Comparison of ENCODE assay signal across 10 cellular contexts in genomic region chr11:35035894-35036408, GRCh38.
DNase-seq lines count a peak whose midpoint lies in the region; FAIRE-seq and TF ChIP-seq lines count a peak whose summit lies in the region.
"Had no signal": no experiment of that assay in that cellular context is flagged by ENCODE, and none has a peak within 500 bp of the region (broad histone marks: within the 10 kb centered on the region; RNA-seq: fewer than 3 reads in every experiment).

No MANE protein-coding gene starts in this region.

- H3K27me3 ChIP-seq in keratinocyte (ENCODE audit: control insufficient read depth, extremely low read depth, insufficient read depth, low read length), result no peaks in the 10 kb centered on the region
- peaks cover 12% of the 10 kb centered on the region for H3K27me3 ChIP-seq in HAP-1 (ENCODE audit: low read depth)

- peaks cover 7% of the 10 kb centered on the region for H3K27me3 Mint-ChIP-seq in activated T-helper 1 cell treated with anti-CD3 and anti-CD28 coated beads, Interleukin-12 subunit alpha, Interleukin-12 subunit beta, Interleukin-2, Interleukin-4 antibody, amounts not matched to agents 30 ng/mL and 10 ng/mL and 1 ng/mL, durations not matched to agents 14 hours and 24 hours and 36 hours (ENCODE audit: insufficient read depth)

- peak overlapping the region; percentile 55 for H3K4me2 ChIP-seq in keratinocyte (ENCODE audit: control insufficient read depth, extremely low read depth, insufficient read depth, low read depth, low read length)

- H3K36me3 ChIP-seq in keratinocyte (ENCODE audit: control insufficient read depth in 2 of 2, extremely low read depth in 1 of 2, insufficient read depth in 2 of 2, low read length in 2 of 2) (no peaks in the 10 kb centered on the region), HAP-1 (replicated peaks) (no peaks in the 10 kb centered on the region)

- H3K9me3 ChIP-seq in keratinocyte (ENCODE audit: control insufficient read depth, low read depth, low read length) (no peaks in the 10 kb centered on the region), HAP-1 (no peaks in the 10 kb centered on the region)

- peak; percentile 89 for FAIRE-seq in keratinocyte (lab: Jason Lieb, UNC)
- FAIRE-seq: H1 had no signal

- H3K27ac Mint-ChIP-seq in activated T-helper 1 cell treated with anti-CD3 and anti-CD28 coated beads, Interleukin-12 subunit alpha, Interleukin-12 subunit beta, Interleukin-2, Interleukin-4 antibody, amounts not matched to agents 30 ng/mL and 10 ng/mL and 1 ng/mL, durations not matched to agents 14 hours and 24 hours and 36 hours, result no peak overlapping the region
- H3K27ac Mint-ChIP-seq: activated naive CD8-positive, alpha-beta T cell treated with anti-CD3 and anti-CD28 coated beads, Interleukin-2, amount 10 ng/mL, durations not matched to agents 7 days and 5 days had no signal

- no peaks in the 10 kb centered on the region for H4K20me1 ChIP-seq in keratinocyte (ENCODE audit: control insufficient read depth, extremely low read depth, insufficient read depth, low read length)

- in situ Hi-C loops in SK-MEL-5 (cut with HindIII; ENCODE audit: low pct_unique_long_range_greater_than_20kb, low sequenced_read_pairs) (no loop called here), HAP-1 (cut with MboI; ENCODE audit: low sequenced_read_pairs) (no loop called here)

- TF ChIP-seq CTCF in HFF-Myc (IDR thresholded peaks at IDR 0.05; ENCODE audit: low read depth, low read length, missing control alignments) (no peak), keratinocyte (optimal IDR thresholded peaks at IDR 0.05 in 1 of 3, IDR thresholded peaks at IDR 0.05 in 1 of 3, conservative IDR thresholded peaks at IDR 0.05 in 1 of 3; ENCODE audit: extremely low read depth in 1 of 3, insufficient read depth in 2 of 3, low read length in 3 of 3) (no peak)

- H3K4me3 Mint-ChIP-seq in activated T-helper 1 cell treated with anti-CD3 and anti-CD28 coated beads, Interleukin-12 subunit alpha, Interleukin-12 subunit beta, Interleukin-2, Interleukin-4 antibody, amounts not matched to agents 30 ng/mL and 10 ng/mL and 1 ng/mL, durations not matched to agents 14 hours and 24 hours and 36 hours, result no peak overlapping the region
- H3K4me3 Mint-ChIP-seq: activated naive CD8-positive, alpha-beta T cell treated with anti-CD3 and anti-CD28 coated beads, Interleukin-2, amount 10 ng/mL, durations not matched to agents 7 days and 5 days had no signal

- peak overlapping the region; percentile 57 for H3K27ac ChIP-seq in keratinocyte (ENCODE audit: control insufficient read depth, insufficient read depth, low read length)

- intact Hi-C loops in activated T-helper 1 cell treated with anti-CD3 and anti-CD28 coated beads, Interleukin-12 subunit alpha, Interleukin-12 subunit beta, Interleukin-2, Interleukin-4 antibody, amounts not matched to agents 30 ng/mL and 10 ng/mL and 1 ng/mL, durations not matched to agents 14 hours and 24 hours and 36 hours (cut with micrococcal nuclease), result no loop called here

- H3K9ac ChIP-seq in keratinocyte (ENCODE audit: control insufficient read depth, extremely low read depth, insufficient read depth, low read length), result no peak overlapping the region

- H2AFZ ChIP-seq in keratinocyte (ENCODE audit: control insufficient read depth, low read length), result peak overlapping the region; percentile 31

- DNase-seq in EH (ENCODE audit: low read depth) (peak; percentile 99), HFF-Myc (ENCODE audit: extremely low read depth, low read depth) (peak; percentile 63), SK-MEL-5 (ENCODE audit: low read depth, low spot score) (peak; percentile 42), keratinocyte (ENCODE audit: low read depth, low spot score) (no peak), Ammon's horn (ENCODE audit: low spot score) (no peak), mucosa of gallbladder (ENCODE audit: low spot score) (no peak), HAP-1 (ENCODE audit: low spot score in 2 of 2) (no peak)
- no peak for DNase-seq in activated T-helper 1 cell treated with anti-CD3 and anti-CD28 coated beads, Interleukin-12 subunit alpha, Interleukin-12 subunit beta, Interleukin-2, Interleukin-4 antibody, amounts not matched to agents 30 ng/mL and 10 ng/mL and 1 ng/mL, durations not matched to agents 14 hours and 24 hours and 36 hours (ENCODE audit: low spot score)
- DNase-seq: activated naive CD8-positive, alpha-beta T cell treated with anti-CD3 and anti-CD28 coated beads, Interleukin-2, amount 10 ng/mL, durations not matched to agents 7 days and 5 days had no signal

- peaks cover 11% of the 10 kb centered on the region for H3K9me3 Mint-ChIP-seq in activated T-helper 1 cell treated with anti-CD3 and anti-CD28 coated beads, Interleukin-12 subunit alpha, Interleukin-12 subunit beta, Interleukin-2, Interleukin-4 antibody, amounts not matched to agents 30 ng/mL and 10 ng/mL and 1 ng/mL, durations not matched to agents 14 hours and 24 hours and 36 hours

- dilution Hi-C loops in keratinocyte (cut with MboI; ENCODE audit: extremely low pct_ligation_motif_present, low sequenced_read_pairs), result no loop called here

- peaks cover 78% of the 10 kb centered on the region for H3K4me1 ChIP-seq in keratinocyte (ENCODE audit: control insufficient read depth, extremely low read depth, insufficient read depth, low read length)
- H3K4me1 ChIP-seq in HAP-1, result no peaks in the 10 kb centered on the region

- H3K36me3 Mint-ChIP-seq in activated T-helper 1 cell treated with anti-CD3 and anti-CD28 coated beads, Interleukin-12 subunit alpha, Interleukin-12 subunit beta, Interleukin-2, Interleukin-4 antibody, amounts not matched to agents 30 ng/mL and 10 ng/mL and 1 ng/mL, durations not matched to agents 14 hours and 24 hours and 36 hours (ENCODE audit: low read depth), result peaks cover 13% of the 10 kb centered on the region

- H3K79me2 ChIP-seq in keratinocyte (ENCODE audit: control insufficient read depth, insufficient read depth, low read length), result no peaks in the 10 kb centered on the region

- H3K4me1 Mint-ChIP-seq in activated T-helper 1 cell treated with anti-CD3 and anti-CD28 coated beads, Interleukin-12 subunit alpha, Interleukin-12 subunit beta, Interleukin-2, Interleukin-4 antibody, amounts not matched to agents 30 ng/mL and 10 ng/mL and 1 ng/mL, durations not matched to agents 14 hours and 24 hours and 36 hours (ENCODE audit: low read depth), result peaks cover 70% of the 10 kb centered on the region

- no peaks in the 10 kb centered on the region for H3K9me1 ChIP-seq in keratinocyte (ENCODE audit: control insufficient read depth, extremely low read depth, insufficient read depth, low read length)

- no peak overlapping the region for H3K4me3 ChIP-seq in HFF-Myc (replicated peaks; ENCODE audit: low read depth, low read length)
- H3K4me3 ChIP-seq in keratinocyte (ENCODE audit: control insufficient read depth in 2 of 3, extremely low read depth in 1 of 3, insufficient read depth in 2 of 3, low read depth in 1 of 3, low read length in 3 of 3), result no peak overlapping the region
- no peak overlapping the region for H3K4me3 ChIP-seq in HAP-1

Comparison
In these comparisons a context has a peak if more than half of its experiments do, and no peak if none do; other contexts are left out.
1. DNase-seq: peak in EH (single experiment), HFF-Myc (single experiment) and SK-MEL-5 (single experiment); none in keratinocyte (single experiment), Ammon's horn (single experiment), mucosa of gallbladder (single experiment), activated T-helper 1 cell treated with anti-CD3 and anti-CD28 coated beads, Interleukin-12 subunit alpha, Interleukin-12 subunit beta, Interleukin-2, Interleukin-4 antibody, amounts not matched to agents 30 ng/mL and 10 ng/mL and 1 ng/mL, durations not matched to agents 14 hours and 24 hours and 36 hours (single experiment) and HAP-1 (0 of 2).